In the genomic region with DNA sequence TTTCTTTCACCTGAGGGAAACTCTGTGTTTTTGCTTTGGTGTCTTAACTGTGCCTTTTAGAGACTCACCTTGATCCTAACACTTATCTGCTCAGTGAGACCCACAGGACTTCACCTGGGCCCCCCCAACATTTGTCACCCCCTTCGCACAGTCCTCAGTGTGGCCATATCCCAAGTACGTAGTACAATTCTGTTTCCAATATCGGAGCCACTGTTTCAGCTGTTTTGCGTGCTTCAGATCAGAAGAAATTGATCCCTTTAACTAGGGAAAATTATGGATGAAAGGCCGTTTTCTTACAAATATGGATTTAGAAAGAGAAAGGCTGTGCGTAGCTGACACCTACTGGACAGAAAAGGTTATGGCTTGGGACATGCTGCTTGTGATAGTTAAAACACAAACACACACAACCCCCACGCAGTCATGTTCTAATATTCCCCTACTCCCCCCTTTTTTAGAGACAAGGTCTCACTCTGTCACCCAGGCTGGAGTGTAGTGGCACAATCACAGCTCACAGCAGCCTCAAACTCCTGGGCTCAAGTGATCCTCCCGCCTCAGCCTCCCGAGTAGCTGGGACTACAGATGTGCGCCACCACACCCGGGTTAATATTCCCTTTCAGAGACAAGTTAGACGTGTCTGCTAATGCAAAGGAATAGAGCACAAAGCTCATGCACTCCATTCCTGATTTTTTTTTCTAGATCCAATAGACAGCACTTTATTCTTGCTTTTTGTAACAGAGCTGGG, we compare ENCODE assay signal across 8 cellular contexts. TPM values are rescaled to one million over a fixed set of nuclear protein-coding genes. Genes with fewer than 3 reads are reported as not detected.
DNase-seq lines count a peak whose midpoint lies in the region; ATAC-seq lines count a peak whose summit lies in the region.

No MANE protein-coding gene starts in this region.

- no peak for ATAC-seq in GM21576 (IDR thresholded peaks at IDR 0.05; ENCODE audit: unreplicated experiment)
- no peak for ATAC-seq in HG02759 (IDR thresholded peaks at IDR 0.05; ENCODE audit: unreplicated experiment)

- DNase-seq in NCI-H510A treated with DMSO at 0.1 percent for 48 hours (lab: John Stamatoyannopoulos, UW) (peak; percentile 21), NCI-H510A (lab: John Stamatoyannopoulos, UW) (no peak), LHCN-M2 (ENCODE audit: low read depth) (peak; percentile 57), SHP77 treated with DMSO at 0.1 percent for 48 hours (lab: John Stamatoyannopoulos, UW) (peak; percentile 46), epidermal melanocyte (ENCODE audit: insufficient read length, low spot score) (peak; percentile 63), myocyte (ENCODE audit: low read depth) (peak; percentile 67)

RNA-seq across cellular contexts. Expression of gene SLC7A8, which starts 3.6 kb away (rescaled TPM):
- 2.4 and 3.4 TPM in 2 replicates for total RNA-seq in LHCN-M2 (2014; rRNA removed)
- 1.4 TPM for polyA plus RNA-seq in LHCN-M2 (2012)
- 1.7 and 4.8 TPM in 2 replicates for total RNA-seq in myocyte
- 2.3 TPM for polyA plus RNA-seq in myocyte (2012)

RNA-seq across cellular contexts. Expression of gene RNF212B, which starts 50.7 kb away (rescaled TPM):
- not detected in 2 replicates for total RNA-seq in LHCN-M2 (2014; rRNA removed)
- not detected for polyA plus RNA-seq in LHCN-M2 (2012)
- not detected in 2 replicates for total RNA-seq in myocyte
- polyA plus RNA-seq in myocyte (2012) = not detected
